1 cellular context compared by ENCODE assay signal in the genomic region with DNA sequence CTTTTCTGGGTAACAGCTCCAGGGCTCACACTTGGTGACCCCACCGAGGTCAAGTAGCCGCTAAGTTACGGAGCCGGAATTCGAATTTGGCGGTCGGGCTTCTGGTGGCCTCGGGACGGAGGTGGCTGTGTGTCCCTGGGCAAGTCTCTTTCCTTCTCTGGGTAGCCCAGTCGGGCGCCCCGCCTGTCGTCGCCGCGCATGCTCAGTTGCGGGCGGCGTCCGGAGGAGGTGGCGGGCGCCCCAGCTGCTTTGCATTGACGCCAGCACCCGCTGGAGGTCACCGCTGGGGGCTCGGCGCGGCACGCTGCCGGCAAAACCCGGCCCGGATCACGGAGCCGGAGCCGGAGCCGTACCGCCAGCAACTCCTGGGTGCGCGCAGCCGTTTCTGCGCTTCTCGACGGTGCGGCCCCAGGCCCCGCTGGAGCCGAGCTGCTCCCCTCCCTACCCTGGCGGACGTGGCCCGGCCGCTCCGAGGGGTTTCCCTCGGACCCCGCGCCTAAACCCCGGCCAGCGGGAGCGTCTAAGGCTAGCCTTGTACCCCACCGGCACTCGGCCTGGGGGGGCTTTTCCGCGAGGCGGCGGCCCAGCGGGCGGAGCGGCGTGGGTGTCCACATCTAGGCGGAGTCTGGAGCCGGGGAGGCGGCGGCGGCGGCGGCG.
TF ChIP-seq lines count a peak whose summit lies in the region.

No MANE protein-coding gene starts in this region.

TF ChIP-seq in WTC11, 78 proteins besides CTCF, POLR2A, EP300 and RAD21 (continued from another document and continues in another):
- TF ChIP-seq NR2C2 (CRISPR knock-in tag; IDR thresholded peaks at IDR 0.05), result no peak
- no peak for TF ChIP-seq MLX (CRISPR knock-in tag; IDR thresholded peaks at IDR 0.05)
- TF ChIP-seq, protein P1, sequence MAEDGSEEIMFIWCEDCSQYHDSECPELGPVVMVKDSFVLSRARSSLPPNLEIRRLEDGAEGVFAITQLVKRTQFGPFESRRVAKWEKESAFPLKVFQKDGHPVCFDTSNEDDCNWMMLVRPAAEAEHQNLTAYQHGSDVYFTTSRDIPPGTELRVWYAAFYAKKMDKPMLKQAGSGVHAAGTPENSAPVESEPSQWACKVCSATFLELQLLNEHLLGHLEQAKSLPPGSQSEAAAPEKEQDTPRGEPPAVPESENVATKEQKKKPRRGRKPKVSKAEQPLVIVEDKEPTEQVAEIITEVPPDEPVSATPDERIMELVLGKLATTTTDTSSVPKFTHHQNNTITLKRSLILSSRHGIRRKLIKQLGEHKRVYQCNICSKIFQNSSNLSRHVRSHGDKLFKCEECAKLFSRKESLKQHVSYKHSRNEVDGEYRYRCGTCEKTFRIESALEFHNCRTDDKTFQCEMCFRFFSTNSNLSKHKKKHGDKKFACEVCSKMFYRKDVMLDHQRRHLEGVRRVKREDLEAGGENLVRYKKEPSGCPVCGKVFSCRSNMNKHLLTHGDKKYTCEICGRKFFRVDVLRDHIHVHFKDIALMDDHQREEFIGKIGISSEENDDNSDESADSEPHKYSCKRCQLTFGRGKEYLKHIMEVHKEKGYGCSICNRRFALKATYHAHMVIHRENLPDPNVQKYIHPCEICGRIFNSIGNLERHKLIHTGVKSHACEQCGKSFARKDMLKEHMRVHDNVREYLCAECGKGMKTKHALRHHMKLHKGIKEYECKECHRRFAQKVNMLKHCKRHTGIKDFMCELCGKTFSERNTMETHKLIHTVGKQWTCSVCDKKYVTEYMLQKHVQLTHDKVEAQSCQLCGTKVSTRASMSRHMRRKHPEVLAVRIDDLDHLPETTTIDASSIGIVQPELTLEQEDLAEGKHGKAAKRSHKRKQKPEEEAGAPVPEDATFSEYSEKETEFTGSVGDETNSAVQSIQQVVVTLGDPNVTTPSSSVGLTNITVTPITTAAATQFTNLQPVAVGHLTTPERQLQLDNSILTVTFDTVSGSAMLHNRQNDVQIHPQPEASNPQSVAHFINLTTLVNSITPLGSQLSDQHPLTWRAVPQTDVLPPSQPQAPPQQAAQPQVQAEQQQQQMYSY (CRISPR knock-in tag; IDR thresholded peaks at IDR 0.05), result peak; percentile 100
- no peak for TF ChIP-seq GRHL2 (CRISPR knock-in tag; IDR thresholded peaks at IDR 0.05; ENCODE audit: insufficient replicate concordance, severe bottlenecking)
- TF ChIP-seq MAX (CRISPR knock-in tag; IDR thresholded peaks at IDR 0.05), result peak; percentile 74; the same call in 1 of the 2 replicates
- no peak for TF ChIP-seq EMX1 (CRISPR knock-in tag; IDR thresholded peaks at IDR 0.05)
- TF ChIP-seq SMAD3 (CRISPR knock-in tag; IDR thresholded peaks at IDR 0.05; ENCODE audit: borderline replicate concordance), result peak; percentile 89
- no peak for TF ChIP-seq ZNF317 (CRISPR knock-in tag; IDR thresholded peaks at IDR 0.05; ENCODE audit: borderline replicate concordance, low read depth)
- TF ChIP-seq, protein P2, sequence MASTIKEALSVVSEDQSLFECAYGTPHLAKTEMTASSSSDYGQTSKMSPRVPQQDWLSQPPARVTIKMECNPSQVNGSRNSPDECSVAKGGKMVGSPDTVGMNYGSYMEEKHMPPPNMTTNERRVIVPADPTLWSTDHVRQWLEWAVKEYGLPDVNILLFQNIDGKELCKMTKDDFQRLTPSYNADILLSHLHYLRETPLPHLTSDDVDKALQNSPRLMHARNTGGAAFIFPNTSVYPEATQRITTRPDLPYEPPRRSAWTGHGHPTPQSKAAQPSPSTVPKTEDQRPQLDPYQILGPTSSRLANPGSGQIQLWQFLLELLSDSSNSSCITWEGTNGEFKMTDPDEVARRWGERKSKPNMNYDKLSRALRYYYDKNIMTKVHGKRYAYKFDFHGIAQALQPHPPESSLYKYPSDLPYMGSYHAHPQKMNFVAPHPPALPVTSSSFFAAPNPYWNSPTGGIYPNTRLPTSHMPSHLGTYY (CRISPR knock-in tag; IDR thresholded peaks at IDR 0.05), result no peak
- 0 out of 2 replicates have a peak, but pooled peaks have one; percentile 25 for TF ChIP-seq ESRRA (CRISPR knock-in tag; IDR thresholded peaks at IDR 0.05; ENCODE audit: borderline replicate concordance)
- no peak for TF ChIP-seq CBFB (CRISPR knock-in tag; IDR thresholded peaks at IDR 0.05; ENCODE audit: low read depth)
- TF ChIP-seq CREM (CRISPR knock-in tag; IDR thresholded peaks at IDR 0.05), result peak; percentile 83; the same call in 1 of the 2 replicates
- TF ChIP-seq USF2 (CRISPR knock-in tag; IDR thresholded peaks at IDR 0.05), result 0 out of 2 replicates have a peak, but pooled peaks have one; percentile 3
- 0 out of 2 replicates have a peak, but pooled peaks have one; percentile 74 for TF ChIP-seq IRF1 (CRISPR knock-in tag; IDR thresholded peaks at IDR 0.05)
- TF ChIP-seq, protein P3, sequence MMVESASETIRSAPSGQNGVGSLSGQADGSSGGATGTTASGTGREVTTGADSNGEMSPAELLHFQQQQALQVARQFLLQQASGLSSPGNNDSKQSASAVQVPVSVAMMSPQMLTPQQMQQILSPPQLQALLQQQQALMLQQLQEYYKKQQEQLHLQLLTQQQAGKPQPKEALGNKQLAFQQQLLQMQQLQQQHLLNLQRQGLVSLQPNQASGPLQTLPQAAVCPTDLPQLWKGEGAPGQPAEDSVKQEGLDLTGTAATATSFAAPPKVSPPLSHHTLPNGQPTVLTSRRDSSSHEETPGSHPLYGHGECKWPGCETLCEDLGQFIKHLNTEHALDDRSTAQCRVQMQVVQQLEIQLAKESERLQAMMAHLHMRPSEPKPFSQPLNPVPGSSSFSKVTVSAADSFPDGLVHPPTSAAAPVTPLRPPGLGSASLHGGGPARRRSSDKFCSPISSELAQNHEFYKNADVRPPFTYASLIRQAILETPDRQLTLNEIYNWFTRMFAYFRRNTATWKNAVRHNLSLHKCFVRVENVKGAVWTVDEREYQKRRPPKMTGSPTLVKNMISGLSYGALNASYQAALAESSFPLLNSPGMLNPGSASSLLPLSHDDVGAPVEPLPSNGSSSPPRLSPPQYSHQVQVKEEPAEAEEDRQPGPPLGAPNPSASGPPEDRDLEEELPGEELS (CRISPR knock-in tag; IDR thresholded peaks at IDR 0.05), result peak; percentile 94
- TF ChIP-seq ELF4 (CRISPR knock-in tag; IDR thresholded peaks at IDR 0.05; ENCODE audit: low read depth), result no peak
- TF ChIP-seq ZBTB43 (CRISPR knock-in tag; IDR thresholded peaks at IDR 0.05), result peak; percentile 70; the same call in 1 of the 2 replicates
- TF ChIP-seq ZNF281 (CRISPR knock-in tag; IDR thresholded peaks at IDR 0.05), result peak; percentile 42; the same call in 1 of the 2 replicates
- TF ChIP-seq SP1 (CRISPR knock-in tag; conservative IDR thresholded peaks at IDR 0.05), result peak; percentile 92
- TF ChIP-seq TP53 (CRISPR knock-in tag; IDR thresholded peaks at IDR 0.05), result peak; percentile 70; the same call in 1 of the 2 replicates
- peak; percentile 87 for TF ChIP-seq TEAD1 (CRISPR knock-in tag; IDR thresholded peaks at IDR 0.05)
- 0 out of 2 replicates have a peak, but pooled peaks have one; percentile 63 for TF ChIP-seq ARID4B (CRISPR knock-in tag; IDR thresholded peaks at IDR 0.05; ENCODE audit: borderline replicate concordance)
- peak; percentile 74 for TF ChIP-seq GABPB1 (CRISPR knock-in tag; IDR thresholded peaks at IDR 0.05)
- TF ChIP-seq, protein P4, sequence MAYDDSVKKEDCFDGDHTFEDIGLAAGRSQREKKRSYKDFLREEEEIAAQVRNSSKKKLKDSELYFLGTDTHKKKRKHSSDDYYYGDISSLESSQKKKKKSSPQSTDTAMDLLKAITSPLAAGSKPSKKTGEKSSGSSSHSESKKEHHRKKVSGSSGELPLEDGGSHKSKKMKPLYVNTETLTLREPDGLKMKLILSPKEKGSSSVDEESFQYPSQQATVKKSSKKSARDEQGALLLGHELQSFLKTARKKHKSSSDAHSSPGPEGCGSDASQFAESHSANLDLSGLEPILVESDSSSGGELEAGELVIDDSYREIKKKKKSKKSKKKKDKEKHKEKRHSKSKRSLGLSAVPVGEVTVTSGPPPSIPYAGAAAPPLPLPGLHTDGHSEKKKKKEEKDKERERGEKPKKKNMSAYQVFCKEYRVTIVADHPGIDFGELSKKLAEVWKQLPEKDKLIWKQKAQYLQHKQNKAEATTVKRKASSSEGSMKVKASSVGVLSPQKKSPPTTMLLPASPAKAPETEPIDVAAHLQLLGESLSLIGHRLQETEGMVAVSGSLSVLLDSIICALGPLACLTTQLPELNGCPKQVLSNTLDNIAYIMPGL (CRISPR knock-in tag; IDR thresholded peaks at IDR 0.05), result peak; percentile 82
- no peak for TF ChIP-seq NFYB (CRISPR knock-in tag; conservative IDR thresholded peaks at IDR 0.05; ENCODE audit: low read depth)
- TF ChIP-seq FOXK1 (CRISPR knock-in tag; IDR thresholded peaks at IDR 0.05), result peak; percentile 71
- TF ChIP-seq KAT7 (CRISPR knock-in tag; IDR thresholded peaks at IDR 0.05; ENCODE audit: borderline replicate concordance), result peak; percentile 53; the same call in 1 of the 2 replicates
- no peak for TF ChIP-seq NR1H2 (CRISPR knock-in tag; IDR thresholded peaks at IDR 0.05)
- peak; percentile 92 for TF ChIP-seq MYBL2 (CRISPR knock-in tag; IDR thresholded peaks at IDR 0.05)
